In genomic region chr21:43716376-43717165, GRCh38 we compare ENCODE assay signal across 12 cellular contexts. TPM values are rescaled to one million over a fixed set of nuclear protein-coding genes. Genes with fewer than 3 reads are reported as not detected.
A peak's percentile ranks its signal among the peaks of the same experiment; 100 is the strongest.
DNase-seq lines count a peak whose midpoint lies in the region; ATAC-seq and TF ChIP-seq lines count a peak whose summit lies in the region.
"Had no signal": no experiment of that assay in that cellular context is flagged by ENCODE, and none has a peak within 500 bp of the region (broad histone marks: within the 10 kb centered on the region; RNA-seq: fewer than 3 reads in every experiment).

No MANE protein-coding gene starts in this region.

- in situ Hi-C loops in astrocyte of the spinal cord (cut with HindIII; ENCODE audit: low sequenced_read_pairs): no loop called here

- intact Hi-C loops in CD4-positive, alpha-beta memory T cell (cut with micrococcal nuclease): loop anchor here (5.0 kb wide), 1 partner anchor 61 kb away; the partner anchor contains the start of gene CSTB

- no peaks in the 10 kb centered on the region for H3K27me3 Mint-ChIP-seq in CD4-positive, alpha-beta memory T cell

- peak overlapping the region in 3 of 7 donors; percentile 8 to 91 (median 52) for H3K27ac Mint-ChIP-seq in CD4-positive, alpha-beta memory T cell

- peaks cover 0 to 2% of the 10 kb centered on the region in 2 donors for H3K36me3 Mint-ChIP-seq in CD4-positive, alpha-beta memory T cell

- peaks cover 19% of the 10 kb centered on the region for H3K4me1 ChIP-seq in CD4-positive, alpha-beta memory T cell (ENCODE audit: insufficient read depth, low read length)

- peak; percentile 24 for ATAC-seq in GM19023 (IDR thresholded peaks at IDR 0.05; ENCODE audit: unreplicated experiment)
- peak; percentile 24 for ATAC-seq in HG03432 (IDR thresholded peaks at IDR 0.05; ENCODE audit: unreplicated experiment)
- no peak for ATAC-seq in HG02623 (IDR thresholded peaks at IDR 0.05; ENCODE audit: unreplicated experiment)
- ATAC-seq: right cardiac atrium had no signal

- H3K36me3 ChIP-seq in CD4-positive, alpha-beta memory T cell (ENCODE audit: insufficient read depth, low read length): no peaks in the 10 kb centered on the region

- H3K27me3 ChIP-seq in CD4-positive, alpha-beta memory T cell (ENCODE audit: insufficient read depth, low read length): no peaks in the 10 kb centered on the region

- H3K4me3 ChIP-seq in astrocyte of the spinal cord (ENCODE audit: low read depth, low read length): no peak overlapping the region
- no peak overlapping the region for H3K4me3 ChIP-seq in CD4-positive, alpha-beta memory T cell (ENCODE audit: low read length in 2 of 2)
- H3K4me3 ChIP-seq: SK-N-MC had no signal

- peak; percentile 73 for DNase-seq in AG20443 (ENCODE audit: low spot score)
- peak; percentile 71 for DNase-seq in astrocyte of the spinal cord (ENCODE audit: low read depth, low spot score)
- no peak for DNase-seq in activated CD4-positive, alpha-beta T cell treated with anti-CD3 and anti-CD28 coated beads, Interleukin-2, amount 50 U/mL, for 4 hours
- no peak for DNase-seq in CD4-positive, alpha-beta memory T cell
- no peak for DNase-seq in T-helper 1 cell
- DNase-seq: C1 segment of cervical spinal cord, substantia nigra had no signal

- no peak for TF ChIP-seq CTCF in astrocyte of the spinal cord (IDR thresholded peaks at IDR 0.05; ENCODE audit: low read depth, low read length)

- H3K4me1 Mint-ChIP-seq in CD4-positive, alpha-beta memory T cell: peaks cover 7 to 28% (median 16%) of the 10 kb centered on the region in 4 donors

- CTCF ChIA-PET in CD4-positive, alpha-beta memory T cell (lab: Charles Lee; ENCODE audit: partially characterized antibody): no interaction called here

- no peak overlapping the region for H3K27ac ChIP-seq in CD4-positive, alpha-beta memory T cell (ENCODE audit: low read depth, low read length)
- H3K27ac ChIP-seq: SK-N-MC had no signal

- H3K9me3 Mint-ChIP-seq in CD4-positive, alpha-beta memory T cell: no peaks in the 10 kb centered on the region

- H3K4me3 Mint-ChIP-seq in CD4-positive, alpha-beta memory T cell: peak overlapping the region in 4 of 8 donors; percentile 20 to 67 (median 32)

- H3K9me3 ChIP-seq in CD4-positive, alpha-beta memory T cell (ENCODE audit: control insufficient read depth in 1 of 2, low read length in 2 of 2): no peaks in the 10 kb centered on the region

- POLR2A ChIA-PET in CD4-positive, alpha-beta memory T cell (lab: Charles Lee; ENCODE audit: partially characterized antibody): interaction anchor here (1.0 kb wide), 1 partner anchor 9 kb away, joined by 3 read pairs; no protein-coding TSS in a partner anchor

RNA-seq across cellular contexts. Expression of gene PDXK, which starts 2.4 kb away (rescaled TPM):
- total RNA-seq in CD4-positive, alpha-beta memory T cell: 10 to 100 TPM; 90.8 to 94.3 TPM
- 10 to 100 TPM; 37.5 to 64.1 TPM for polyA plus RNA-seq in CD4-positive, alpha-beta memory T cell

RNA-seq across cellular contexts. Expression of gene RRP1B, which starts 57.2 kb away (rescaled TPM):
- 10 to 100 TPM; 39.9 to 40.5 TPM for total RNA-seq in CD4-positive, alpha-beta memory T cell
- polyA plus RNA-seq in CD4-positive, alpha-beta memory T cell: 10 to 100 TPM; 19.8 to 38.0 TPM

RNA-seq across cellular contexts. Expression of gene HSF2BP, which starts 57.3 kb away (rescaled TPM):
- total RNA-seq in CD4-positive, alpha-beta memory T cell: under 1 TPM; 0.39 to 0.70 TPM
- under 1 TPM in 1 of 2 donors, not detected in 1; 0.67 TPM for polyA plus RNA-seq in CD4-positive, alpha-beta memory T cell

RNA-seq across cellular contexts. Expression of gene CSTB, which starts 59.5 kb away (rescaled TPM):
- 10 to 100 TPM; 46.0 to 48.8 TPM for total RNA-seq in CD4-positive, alpha-beta memory T cell
- polyA plus RNA-seq in CD4-positive, alpha-beta memory T cell: 10 to 100 TPM; 68.4 to 97.0 TPM

Comparison
In these comparisons a context has a peak if more than half of its experiments do, and no peak if none do; other contexts are left out.
1. DNase-seq: peak in AG20443 (single experiment) and astrocyte of the spinal cord (single experiment); none in activated CD4-positive, alpha-beta T cell treated with anti-CD3 and anti-CD28 coated beads, Interleukin-2, amount 50 U/mL, for 4 hours (0 of 2), CD4-positive, alpha-beta memory T cell (0 of 5) and T-helper 1 cell (0 of 5).